17 cellular contexts compared by ENCODE assay signal in the genomic region with DNA sequence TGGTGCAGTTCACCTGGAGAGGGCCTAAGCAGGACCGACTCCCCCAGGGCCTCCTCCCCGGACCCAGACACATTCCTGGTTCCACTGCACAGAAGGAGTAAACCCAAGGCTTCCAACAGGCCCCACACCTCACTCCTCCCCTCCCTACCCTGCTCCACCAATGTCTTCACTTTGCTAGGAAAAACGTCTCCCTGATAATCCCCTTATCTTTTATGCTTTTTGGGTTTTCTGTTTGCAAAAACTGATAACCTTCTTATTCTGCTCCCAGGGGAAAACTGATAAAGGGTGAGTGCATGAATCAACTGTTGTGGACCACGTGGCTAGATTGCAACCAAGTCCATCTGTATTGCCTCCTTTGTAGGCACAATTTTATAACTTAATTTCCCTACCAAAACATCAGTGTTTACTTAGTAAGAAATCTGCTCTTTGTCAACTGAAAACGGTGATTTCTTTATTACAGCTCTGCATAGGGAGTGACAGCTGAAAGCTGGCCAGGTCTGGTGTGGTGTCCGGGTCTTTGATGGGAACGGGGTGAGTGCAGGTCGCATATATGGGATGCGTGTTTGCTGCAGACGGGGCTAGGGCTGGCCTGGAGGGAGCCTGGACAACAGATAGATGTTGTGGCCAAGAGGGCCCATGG.
DNase-seq lines count a peak whose midpoint lies in the region; ATAC-seq, FAIRE-seq and TF ChIP-seq lines count a peak whose summit lies in the region.
"Had no signal": no experiment of that assay in that cellular context is flagged by ENCODE, and none has a peak within 500 bp of the region (broad histone marks: within the 10 kb centered on the region; RNA-seq: fewer than 3 reads in every experiment).

No MANE protein-coding gene starts in this region.

- TF ChIP-seq CTCF in A549 (IDR thresholded peaks at IDR 0.05) (no peak), brain microvascular endothelial cell (IDR thresholded peaks at IDR 0.05; ENCODE audit: low read depth, low read length, missing control alignments) (no peak)

- no peaks in the 10 kb centered on the region for H3K27me3 ChIP-seq in brain microvascular endothelial cell (replicated peaks)
- H3K27me3 ChIP-seq in CD4-positive, alpha-beta memory T cell (ENCODE audit: insufficient read depth, low read length), result no peaks in the 10 kb centered on the region
- H3K27me3 ChIP-seq: stomach had no signal

- no peak for TF ChIP-seq POLR2A in A549 (IDR thresholded peaks at IDR 0.05; ENCODE audit: low read length)

- H3K27me3 Mint-ChIP-seq in CD4-positive, alpha-beta memory T cell, result no peaks in the 10 kb centered on the region

- peaks cover 94% of the 10 kb centered on the region for H3K4me1 ChIP-seq in A549
- H3K4me1 ChIP-seq in mesodermal cell (ENCODE audit: control insufficient read depth, insufficient read depth, low read length, poor library complexity, severe bottlenecking), result peaks cover 80% of the 10 kb centered on the region
- H3K4me1 ChIP-seq in CD4-positive, alpha-beta memory T cell (ENCODE audit: insufficient read depth, low read length), result no peaks in the 10 kb centered on the region

- no peak for FAIRE-seq in A549 (lab: Jason Lieb, UNC)
- FAIRE-seq: GM18507 had no signal

- no peak for ATAC-seq in A549
- no peak for ATAC-seq in HG02981 (IDR thresholded peaks at IDR 0.05; ENCODE audit: unreplicated experiment)
- no peak for ATAC-seq in HG03095 (IDR thresholded peaks at IDR 0.05; ENCODE audit: unreplicated experiment)

- peak overlapping the region; percentile 97 to 98 for H3K27ac ChIP-seq in A549
- peak overlapping the region; percentile 68 for H3K27ac ChIP-seq in brain microvascular endothelial cell
- peak overlapping the region; percentile 76 for H3K27ac ChIP-seq in mesodermal cell (ENCODE audit: low read depth, low read length, severe bottlenecking)
- no peak overlapping the region for H3K27ac ChIP-seq in CD4-positive, alpha-beta memory T cell (ENCODE audit: low read depth, low read length)

- DNase-seq in A549 (ENCODE audit: low read depth in 1 of 2, low spot score in 1 of 2), result peak in 1 of 2 experiments; percentile 35
- peak; percentile 74 for DNase-seq in NCI-H226
- no peak for DNase-seq in brain microvascular endothelial cell
- no peak for DNase-seq in NCI-H748 treated with DMSO at 0.1 percent for 48 hours (lab: John Stamatoyannopoulos, UW)
- DNase-seq in CD4-positive, alpha-beta memory T cell, result no peak
- DNase-seq: ACHN, head of caudate nucleus, Kasumi-1, NCI-H1694 treated with DMSO at 0.1 percent for 48 hours, NCI-H524 treated with DMSO at 0.1 percent for 48 hours, Right ventricle myocardium superior, stomach had no signal

- peaks cover 0 to 4% (median 0%) of the 10 kb centered on the region in 8 donors for H3K9me3 Mint-ChIP-seq in CD4-positive, alpha-beta memory T cell

- CTCF ChIA-PET in A549 (lab: Yijun Ruan, JAX), result interaction anchor here (5.2 kb wide), 1 partner anchor 133 kb away, joined by 23 read pairs; no protein-coding TSS in a partner anchor
- CTCF ChIA-PET in CD4-positive, alpha-beta memory T cell (lab: Charles Lee; ENCODE audit: partially characterized antibody), result no interaction called here

- intact Hi-C loops in CD4-positive, alpha-beta memory T cell (cut with micrococcal nuclease), result no loop called here

- peak overlapping the region; percentile 89 for H3K4me2 ChIP-seq in A549

- H3K9me3 ChIP-seq in A549 (no peaks in the 10 kb centered on the region), mesodermal cell (ENCODE audit: control insufficient read depth, low read length) (no peaks in the 10 kb centered on the region)
- no peaks in the 10 kb centered on the region for H3K9me3 ChIP-seq in CD4-positive, alpha-beta memory T cell (ENCODE audit: control insufficient read depth in 1 of 2, low read length in 2 of 2)
- H3K9me3 ChIP-seq: stomach had no signal

- H3K4me3 ChIP-seq in A549, result no peak overlapping the region
- H3K4me3 ChIP-seq in brain microvascular endothelial cell (ENCODE audit: low read depth, low read length), result no peak overlapping the region
- H3K4me3 ChIP-seq in mesodermal cell (ENCODE audit: extremely low read depth, insufficient read depth, low read length, poor library complexity, severe bottlenecking), result no peak overlapping the region
- no peak overlapping the region for H3K4me3 ChIP-seq in CD4-positive, alpha-beta memory T cell (ENCODE audit: low read length in 2 of 2)
- H3K4me3 ChIP-seq: skin epidermis, stomach had no signal

- POLR2A ChIA-PET in A549 (lab: Yijun Ruan, JAX), result no interaction called here
- POLR2A ChIA-PET in CD4-positive, alpha-beta memory T cell (lab: Charles Lee; ENCODE audit: partially characterized antibody), result no interaction called here

- H3K36me3 ChIP-seq in brain microvascular endothelial cell (replicated peaks), result no peaks in the 10 kb centered on the region
- peaks cover 11% of the 10 kb centered on the region for H3K36me3 ChIP-seq in mesodermal cell (ENCODE audit: control insufficient read depth, insufficient read depth, low read length)
- no peaks in the 10 kb centered on the region for H3K36me3 ChIP-seq in CD4-positive, alpha-beta memory T cell (ENCODE audit: insufficient read depth, low read length)
- H3K36me3 ChIP-seq: stomach had no signal

- no peak overlapping the region for H3K27ac Mint-ChIP-seq in CD4-positive, alpha-beta memory T cell

- no peaks in the 10 kb centered on the region for H3K36me3 Mint-ChIP-seq in CD4-positive, alpha-beta memory T cell

- peaks cover 0 to 1% (median 0%) of the 10 kb centered on the region in 4 donors for H3K4me1 Mint-ChIP-seq in CD4-positive, alpha-beta memory T cell

- TF ChIP-seq EP300 in A549 (IDR thresholded peaks at IDR 0.05), result no peak

- TF ChIP-seq RAD21 in A549 (conservative IDR thresholded peaks at IDR 0.05 in 1 of 2, IDR thresholded peaks at IDR 0.05 in 1 of 2), result no peak

- no peak overlapping the region for H3K4me3 Mint-ChIP-seq in CD4-positive, alpha-beta memory T cell

- whole genome bisulfite sequencing in A549 (ENCODE audit: missing lambda C conversion rate), result 23% methylated on average over 10 of the region's 10 CpGs
- 66 to 70% methylated on average over 5 to 6 of the region's 10 CpGs for WGBS in mesodermal cell (ENCODE audit: insufficient coverage in 2 of 2), 2 experiments

- in situ Hi-C loops in brain microvascular endothelial cell (cut with HindIII; ENCODE audit: low pct_ligation_motif_present, low sequenced_read_pairs), result no loop called here

TF ChIP-seq in A549, 52 proteins besides CTCF, POLR2A, EP300 and RAD21:
- TF ChIP-seq CHD2 (IDR thresholded peaks at IDR 0.05; ENCODE audit: low read length, partially characterized antibody) (no peak), NR3C1 (IDR thresholded peaks at IDR 0.05) (no peak), EHMT2 (IDR thresholded peaks at IDR 0.05; ENCODE audit: low read depth) (no peak), HOXB13 (CRISPR knock-in tag; IDR thresholded peaks at IDR 0.05; ENCODE audit: low read depth) (0 out of 2 replicates have a peak, but pooled peaks have one; percentile 14)
- TF ChIP-seq, protein P1, sequence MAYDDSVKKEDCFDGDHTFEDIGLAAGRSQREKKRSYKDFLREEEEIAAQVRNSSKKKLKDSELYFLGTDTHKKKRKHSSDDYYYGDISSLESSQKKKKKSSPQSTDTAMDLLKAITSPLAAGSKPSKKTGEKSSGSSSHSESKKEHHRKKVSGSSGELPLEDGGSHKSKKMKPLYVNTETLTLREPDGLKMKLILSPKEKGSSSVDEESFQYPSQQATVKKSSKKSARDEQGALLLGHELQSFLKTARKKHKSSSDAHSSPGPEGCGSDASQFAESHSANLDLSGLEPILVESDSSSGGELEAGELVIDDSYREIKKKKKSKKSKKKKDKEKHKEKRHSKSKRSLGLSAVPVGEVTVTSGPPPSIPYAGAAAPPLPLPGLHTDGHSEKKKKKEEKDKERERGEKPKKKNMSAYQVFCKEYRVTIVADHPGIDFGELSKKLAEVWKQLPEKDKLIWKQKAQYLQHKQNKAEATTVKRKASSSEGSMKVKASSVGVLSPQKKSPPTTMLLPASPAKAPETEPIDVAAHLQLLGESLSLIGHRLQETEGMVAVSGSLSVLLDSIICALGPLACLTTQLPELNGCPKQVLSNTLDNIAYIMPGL (CRISPR knock-in tag; IDR thresholded peaks at IDR 0.05; ENCODE audit: borderline replicate concordance), result no peak
